ENCODE assay signal across 8 cellular contexts in the genomic region with DNA sequence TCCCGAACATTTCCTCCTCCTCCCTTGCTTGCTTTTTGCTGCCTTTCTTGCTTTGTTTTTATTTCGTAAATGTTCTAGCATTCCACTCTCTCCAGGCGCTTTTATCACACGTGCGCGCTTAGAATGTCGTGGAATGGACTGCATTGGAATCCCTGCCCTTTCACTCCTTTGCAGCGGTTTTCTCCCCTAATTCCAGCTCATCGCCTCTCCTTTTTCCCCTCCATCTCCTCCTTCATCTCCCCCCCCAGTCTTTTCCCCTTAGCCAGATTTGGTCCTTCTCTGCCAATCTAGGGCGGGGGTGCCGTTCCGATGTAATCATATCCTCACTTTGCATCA. TPM values are rescaled to one million over a fixed set of nuclear protein-coding genes. Genes with fewer than 3 reads are reported as not detected.
DNase-seq lines count a peak whose midpoint lies in the region; ATAC-seq and TF ChIP-seq lines count a peak whose summit lies in the region.

No MANE protein-coding gene starts in this region.

- peak overlapping the region; percentile 100 for H3K27ac Mint-ChIP-seq in activated naive CD4-positive, alpha-beta T cell treated with anti-CD3 and anti-CD28 coated beads, Interleukin-2, amount 10 ng/mL, durations not matched to agents 7 days and 5 days

- H4K8ac ChIP-seq in mesenchymal stem cell (ENCODE audit: low read length): no peak overlapping the region

- peak overlapping the region; percentile 80 for H2BK120ac ChIP-seq in mesenchymal stem cell (ENCODE audit: low read depth, low read length)

- peaks cover 29% of the 10 kb centered on the region for H3K4me1 Mint-ChIP-seq in activated naive CD4-positive, alpha-beta T cell treated with anti-CD3 and anti-CD28 coated beads, Interleukin-2, amount 10 ng/mL, durations not matched to agents 7 days and 5 days

- no peak overlapping the region for H2BK5ac ChIP-seq in mesenchymal stem cell (ENCODE audit: low read depth, low read length, poor library complexity, severe bottlenecking)

- intact Hi-C loops in breast epithelium (cut with DNase I; ENCODE audit: low total_unique reads): no loop called here
- intact Hi-C loops in uterus (cut with DNase I; ENCODE audit: low total_unique reads): no loop called here

- H3K18ac ChIP-seq in mesenchymal stem cell (ENCODE audit: low read depth in 1 of 2, low read length in 2 of 2): peak overlapping the region; percentile 73

- peak overlapping the region; percentile 68 to 81 (median 76) for H3K4me3 ChIP-seq in breast epithelium
- H3K4me3 ChIP-seq in mesenchymal stem cell (ENCODE audit: insufficient read depth in 1 of 2, low read depth in 1 of 2, low read length in 2 of 2): peak overlapping the region; percentile 79 to 96
- H3K4me3 ChIP-seq in uterus: peak overlapping the region; percentile 55 to 73

- peak overlapping the region; percentile 32 for H2AK5ac ChIP-seq in mesenchymal stem cell (ENCODE audit: low read length, severe bottlenecking)

- H2BK12ac ChIP-seq in mesenchymal stem cell (ENCODE audit: low read length in 2 of 2): no peak overlapping the region

- no peak for DNase-seq in activated naive CD4-positive, alpha-beta T cell treated with anti-CD3 and anti-CD28 coated beads, Interleukin-2, amount 10 ng/mL, durations not matched to agents 7 days and 5 days
- DNase-seq in activated naive CD4-positive, alpha-beta T cell treated with Interleukin-2 at 50 U/mL for 16 hours: no peak
- DNase-seq in breast epithelium (ENCODE audit: low spot score in 2 of 2): no peak
- DNase-seq in mesenchymal stem cell: no peak
- no peak for DNase-seq in uterus

- H3K4me2 ChIP-seq in mesenchymal stem cell (ENCODE audit: low read length, poor library complexity, severe bottlenecking): peak overlapping the region; percentile 45

- H3K27ac ChIP-seq in breast epithelium (peak overlapping the region; percentile 85 to 95), mesenchymal stem cell (ENCODE audit: low read length, poor library complexity, severe bottlenecking) (peak overlapping the region; percentile 89), uterus (peak overlapping the region; percentile 88 to 93)

- H3K23ac ChIP-seq in mesenchymal stem cell (ENCODE audit: low read length in 2 of 2): peak overlapping the region in 1 of 2 experiments; percentile 59

- H3K14ac ChIP-seq in mesenchymal stem cell (ENCODE audit: low read length in 2 of 2): peak overlapping the region in 1 of 2 experiments; percentile 89

- TF ChIP-seq CTCF in breast epithelium (IDR thresholded peaks at IDR 0.05) (no peak), uterus (IDR thresholded peaks at IDR 0.05) (no peak)

- 0% methylated on average over 12 of the region's 12 CpGs for WGBS in mesenchymal stem cell

- no peaks in the 10 kb centered on the region for H3K79me1 ChIP-seq in mesenchymal stem cell (replicated peaks; ENCODE audit: low read length, poor library complexity, severe bottlenecking)

- no peak overlapping the region for H2BK15ac ChIP-seq in mesenchymal stem cell (ENCODE audit: low read depth, poor library complexity, severe bottlenecking)

- H3K4me3 Mint-ChIP-seq in activated naive CD4-positive, alpha-beta T cell treated with anti-CD3 and anti-CD28 coated beads, Interleukin-2, amount 10 ng/mL, durations not matched to agents 7 days and 5 days: peak overlapping the region; percentile 98

- no peaks in the 10 kb centered on the region for H3K27me3 Mint-ChIP-seq in activated naive CD4-positive, alpha-beta T cell treated with anti-CD3 and anti-CD28 coated beads, Interleukin-2, amount 10 ng/mL, durations not matched to agents 7 days and 5 days

- H3K9me3 Mint-ChIP-seq in activated naive CD4-positive, alpha-beta T cell treated with anti-CD3 and anti-CD28 coated beads, Interleukin-2, amount 10 ng/mL, durations not matched to agents 7 days and 5 days: no peaks in the 10 kb centered on the region

- H3K36me3 ChIP-seq in breast epithelium (no peaks in the 10 kb centered on the region), mesenchymal stem cell (ENCODE audit: control insufficient read depth in 1 of 2, insufficient read depth in 2 of 2, low read depth in 1 of 2, low read length in 2 of 2) (peaks cover 0 to 9% of the 10 kb centered on the region in 2 experiments), uterus (no peaks in the 10 kb centered on the region)

- no peak for ATAC-seq in HG03108 (IDR thresholded peaks at IDR 0.05; ENCODE audit: unreplicated experiment)
- no peak for ATAC-seq in GM19463 (IDR thresholded peaks at IDR 0.05; ENCODE audit: unreplicated experiment)
- ATAC-seq in GM21717 (IDR thresholded peaks at IDR 0.05; ENCODE audit: unreplicated experiment): no peak

- peaks cover 32% of the 10 kb centered on the region for H3K36me3 Mint-ChIP-seq in activated naive CD4-positive, alpha-beta T cell treated with anti-CD3 and anti-CD28 coated beads, Interleukin-2, amount 10 ng/mL, durations not matched to agents 7 days and 5 days

- CTCF ChIA-PET in activated naive CD4-positive, alpha-beta T cell treated with anti-CD3 and anti-CD28 coated beads, Interleukin-2, amount 10 ng/mL, durations not matched to agents 7 days and 5 days (lab: Charles Lee): interaction anchor here (0.9 to 1.3 kb wide), 2 partner anchors 89 to 113 kb away, joined by 4 read pairs; no protein-coding TSS in a partner anchor

- no peaks in the 10 kb centered on the region for H3K9me3 ChIP-seq in breast epithelium
- H3K9me3 ChIP-seq in mesenchymal stem cell (ENCODE audit: control insufficient read depth, low read length): no peaks in the 10 kb centered on the region
- no peaks in the 10 kb centered on the region for H3K9me3 ChIP-seq in uterus

- H2AFZ ChIP-seq in mesenchymal stem cell (ENCODE audit: low read depth, low read length): no peak overlapping the region

- TF ChIP-seq POLR2A in breast epithelium (IDR thresholded peaks at IDR 0.05) (no peak), uterus (IDR thresholded peaks at IDR 0.05) (no peak)

- H3K4ac ChIP-seq in mesenchymal stem cell (ENCODE audit: low read depth in 1 of 2, low read length in 2 of 2): peak overlapping the region in 1 of 2 experiments; percentile 17

- peak overlapping the region; percentile 98 for H3K9ac ChIP-seq in mesenchymal stem cell (ENCODE audit: low read length)

- H4K91ac ChIP-seq in mesenchymal stem cell (ENCODE audit: low read length): peak overlapping the region; percentile 78

- peaks cover 0 to 14% of the 10 kb centered on the region in 2 donors for H3K27me3 ChIP-seq in breast epithelium
- no peaks in the 10 kb centered on the region for H3K27me3 ChIP-seq in mesenchymal stem cell (ENCODE audit: control insufficient read depth in 1 of 2, insufficient read depth in 1 of 2, low read length in 2 of 2)
- no peaks in the 10 kb centered on the region for H3K27me3 ChIP-seq in uterus

- H3K4me1 ChIP-seq in breast epithelium: no peaks in the 10 kb centered on the region
- no peaks in the 10 kb centered on the region for H3K4me1 ChIP-seq in mesenchymal stem cell (ENCODE audit: control insufficient read depth, insufficient read depth, low read depth, low read length)
- no peaks in the 10 kb centered on the region for H3K4me1 ChIP-seq in uterus

RNA-seq across cellular contexts. Expression of a gene that starts 0.6 kb away (rescaled TPM):
- total RNA-seq in breast epithelium (100 to 1,000 TPM; 169 to 345 (median 214) TPM), uterus (100 to 1,000 TPM; 117 to 243 (median 144) TPM)
- 39.8 TPM for polyA plus RNA-seq in mesenchymal stem cell (2013, experiment 1 of 2)
- 36.8 TPM for polyA plus RNA-seq in mesenchymal stem cell (2013, experiment 2 of 2)

RNA-seq across cellular contexts. Expression of a gene that starts 44.8 kb away (rescaled TPM):
- total RNA-seq in breast epithelium (1 to 10 TPM; 2.3 to 3.0 (median 2.6) TPM), uterus (1 to 10 TPM; 1.2 to 7.9 (median 2.5) TPM)
- 0.64 TPM for polyA plus RNA-seq in mesenchymal stem cell (2013, experiment 1 of 2)
- polyA plus RNA-seq in mesenchymal stem cell (2013, experiment 2 of 2): 0.56 TPM
